ENCODE assay signal across 11 cellular contexts in the genomic region with DNA sequence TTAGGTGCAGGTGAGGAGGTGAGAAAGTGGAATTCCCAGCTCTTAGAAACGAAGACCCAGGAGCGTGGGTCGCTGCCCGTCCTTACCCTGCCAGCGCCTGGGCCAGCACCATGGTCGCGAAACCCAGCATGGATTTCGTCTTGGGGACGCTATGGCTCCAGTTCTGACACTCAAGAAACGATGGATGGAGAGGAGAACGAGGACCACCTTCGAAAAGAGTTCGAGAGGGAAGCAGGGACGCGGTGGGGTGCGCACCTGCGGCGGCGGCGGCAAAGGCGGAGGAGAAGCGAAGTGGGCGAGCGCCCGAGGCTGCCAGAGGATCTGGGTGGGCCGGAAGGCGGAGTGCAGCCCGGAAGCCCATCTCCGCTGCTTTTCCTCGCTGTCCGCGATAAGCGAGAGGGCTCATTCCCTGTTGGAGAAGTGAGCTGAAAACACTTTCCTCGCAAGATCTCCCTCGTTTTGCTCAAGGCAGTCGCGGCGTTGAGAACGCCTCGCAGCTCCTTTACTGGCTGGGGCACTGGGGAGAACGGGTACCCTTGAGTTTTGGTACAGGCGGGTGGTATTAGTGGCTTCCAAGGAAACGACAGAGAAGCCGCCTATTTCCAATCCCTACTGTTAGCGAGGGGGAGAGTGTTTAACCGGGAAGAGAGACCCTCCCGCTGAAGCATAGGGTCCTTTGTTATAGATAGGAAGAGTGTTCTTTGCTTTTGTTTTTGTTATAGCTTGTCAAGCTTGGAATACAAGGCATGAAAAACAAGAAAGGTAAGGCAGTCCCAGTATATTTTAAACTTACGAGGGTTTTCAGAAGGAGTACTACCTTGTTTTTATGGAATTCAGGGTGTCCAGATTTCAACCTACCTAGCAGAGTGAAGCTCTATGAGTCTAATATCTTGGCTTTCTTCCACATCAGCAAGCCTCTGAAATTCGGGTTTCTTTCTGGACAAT.
A peak's percentile ranks its signal among the peaks of the same experiment; 100 is the strongest.
DNase-seq lines count a peak whose midpoint lies in the region; ATAC-seq, FAIRE-seq and TF ChIP-seq lines count a peak whose summit lies in the region.
"Had no signal": no experiment of that assay in that cellular context is flagged by ENCODE, and none has a peak within 500 bp of the region (broad histone marks: within the 10 kb centered on the region; RNA-seq: fewer than 3 reads in every experiment).

No MANE protein-coding gene starts in this region.

- intact Hi-C loops in HepG2 (cut with micrococcal nuclease; ENCODE audit: unreplicated experiment), result no loop called here
- intact Hi-C loops in right lobe of liver (cut with DNase I), result no loop called here
- intact Hi-C loops in left lung (cut with DNase I), result no loop called here

- H2AFZ ChIP-seq in HepG2 (ENCODE audit: low read length) (no peak overlapping the region), astrocyte (ENCODE audit: low read depth, low read length) (peak overlapping the region; percentile 59)

- TF ChIP-seq EP300 in HepG2 (IDR thresholded peaks at IDR 0.05; ENCODE audit: low read depth in 2 of 2, low read length in 2 of 2) (no peak), HepG2 (CRISPR knock-in tag; IDR thresholded peaks at IDR 0.05; ENCODE audit: borderline replicate concordance) (no peak)

- WGBS in HepG2 (ENCODE audit: low lambda C conversion rate), result 19% methylated on average over 43 of the region's 49 CpGs
- WGBS in right lobe of liver (ENCODE audit: insufficient coverage, low coverage, low lambda C conversion rate, missing lambda C conversion rate), result 5% methylated on average over 39 of the region's 49 CpGs

- H3K4me2 ChIP-seq in HepG2 (ENCODE audit: low read depth, low read length) (peak overlapping the region; percentile 73), astrocyte (ENCODE audit: low read length) (peak overlapping the region; percentile 81)

- FAIRE-seq in HepG2 (lab: Jason Lieb, UNC) (no peak), astrocyte (lab: Jason Lieb, UNC) (no peak)

- H3K27ac ChIP-seq in HepG2 (ENCODE audit: extremely low read length, insufficient read depth, low read length) (no peak overlapping the region), right lobe of liver (no peak overlapping the region), astrocyte (ENCODE audit: low read depth, low read length) (no peak overlapping the region), left lung (no peak overlapping the region)
- H3K27ac ChIP-seq: ascending aorta had no signal

- no peak for TF ChIP-seq RAD21 in HepG2 (CRISPR knock-in tag; IDR thresholded peaks at IDR 0.05)

- no peak for TF ChIP-seq POLR2A in HepG2 (IDR thresholded peaks at IDR 0.05; ENCODE audit: insufficient read depth in 1 of 2, low read depth in 2 of 2, low read length in 2 of 2)
- TF ChIP-seq POLR2A in right lobe of liver (IDR thresholded peaks at IDR 0.05), result no peak

- peaks cover 8% of the 10 kb centered on the region for H3K4me1 Mint-ChIP-seq in astrocyte (ENCODE audit: low read depth, unreplicated experiment)

- H3K9me3 Mint-ChIP-seq in astrocyte (ENCODE audit: unreplicated experiment), result peaks cover 15% of the 10 kb centered on the region

- H3K79me2 ChIP-seq in HepG2 (ENCODE audit: insufficient read depth, low read length) (no peaks in the 10 kb centered on the region), astrocyte (ENCODE audit: insufficient read depth, low read length) (no peaks in the 10 kb centered on the region)

- BruUV-seq in HepG2 (replicated peaks; lab: Mats Ljungman, UMichigan), result no TSS peak

- peak overlapping the region; percentile 48 to 63 (median 52); a peak in 5 of 6 replicates for H3K4me3 ChIP-seq in HepG2 (replicated peaks in 1 of 3; ENCODE audit: insufficient read depth in 1 of 3, low read depth in 2 of 3, low read length in 3 of 3)
- H3K4me3 ChIP-seq in right lobe of liver, result no peak overlapping the region
- H3K4me3 ChIP-seq in astrocyte (ENCODE audit: insufficient read depth, low read depth, low read length), result peak overlapping the region; percentile 43
- no peak overlapping the region for H3K4me3 ChIP-seq in left lung
- H3K4me3 ChIP-seq: ascending aorta had no signal

- H3K9me3 ChIP-seq in HepG2 (ENCODE audit: low read length) (no peaks in the 10 kb centered on the region), right lobe of liver (no peaks in the 10 kb centered on the region), astrocyte (ENCODE audit: insufficient read depth, low read depth, low read length) (no peaks in the 10 kb centered on the region), left lung (no peaks in the 10 kb centered on the region)
- H3K9me3 ChIP-seq: ascending aorta had no signal

- H3K36me3 Mint-ChIP-seq in astrocyte (ENCODE audit: low read depth, unreplicated experiment), result peaks cover 2% of the 10 kb centered on the region

- H4K20me1 ChIP-seq in HepG2 (ENCODE audit: insufficient read depth, low read length) (no peaks in the 10 kb centered on the region), astrocyte (ENCODE audit: insufficient read depth, low read length) (no peaks in the 10 kb centered on the region)

- H3K4me1 ChIP-seq in HepG2 (ENCODE audit: insufficient read depth, low read length), result peaks cover 77% of the 10 kb centered on the region
- H3K4me1 ChIP-seq in right lobe of liver, result no peaks in the 10 kb centered on the region
- peaks cover 6% of the 10 kb centered on the region for H3K4me1 ChIP-seq in astrocyte (ENCODE audit: insufficient read depth, low read length)
- no peaks in the 10 kb centered on the region for H3K4me1 ChIP-seq in left lung
- H3K4me1 ChIP-seq: ascending aorta had no signal

- no peak for DNase-seq in HepG2 (ENCODE audit: low spot score)
- no peak for DNase-seq in right lobe of liver
- DNase-seq in astrocyte (ENCODE audit: low read depth), result no peak
- DNase-seq in islet precursor cell, result peak; percentile 64
- DNase-seq in left lung, result no peak
- DNase-seq in AG08395 (ENCODE audit: low spot score), result no peak
- DNase-seq: NCI-H2171; stimulated activated CD4-positive, alpha-beta T cell treated with anti-CD3 and anti-CD28 coated beads, Interleukin-1b, Interleukin-23, amount 100 ng/mL, for 48 hours had no signal

- H3K36me3 ChIP-seq in HepG2 (replicated peaks in 1 of 2; ENCODE audit: control insufficient read depth in 1 of 2, insufficient read depth in 2 of 2, low read length in 2 of 2) (no peaks in the 10 kb centered on the region), right lobe of liver (no peaks in the 10 kb centered on the region), astrocyte (ENCODE audit: insufficient read depth, low read length) (no peaks in the 10 kb centered on the region), left lung (no peaks in the 10 kb centered on the region)
- H3K36me3 ChIP-seq: ascending aorta had no signal

- no peak overlapping the region for H3K27ac Mint-ChIP-seq in astrocyte (ENCODE audit: unreplicated experiment)

- H3K27me3 Mint-ChIP-seq in astrocyte (ENCODE audit: low read depth, unreplicated experiment), result peaks cover 94% of the 10 kb centered on the region

- in situ Hi-C loops in HepG2 (cut with HindIII; ENCODE audit: extremely low pct_ligation_motif_present, low pct_unique_long_range_greater_than_20kb), result no loop called here

- ATAC-seq in HepG2 (no peak), right lobe of liver (no peak), GM21367 (IDR thresholded peaks at IDR 0.05; ENCODE audit: unreplicated experiment) (no peak), left lung (no peak), GM21576 (IDR thresholded peaks at IDR 0.05; ENCODE audit: unreplicated experiment) (no peak)

- no peak for TF ChIP-seq CTCF in HepG2 (CRISPR knock-in tag; IDR thresholded peaks at IDR 0.05)
- no peak for TF ChIP-seq CTCF in right lobe of liver (IDR thresholded peaks at IDR 0.05)
- no peak for TF ChIP-seq CTCF in astrocyte (IDR thresholded peaks at IDR 0.05; ENCODE audit: insufficient read depth, low read depth, low read length)
- no peak for TF ChIP-seq CTCF in left lung (IDR thresholded peaks at IDR 0.05)

- CTCF ChIA-PET in HepG2 (lab: Yijun Ruan, JAX; ENCODE audit: low intra/inter-chr PET ratio, low total read pairs), result no interaction called here

- H3K9ac ChIP-seq in HepG2 (ENCODE audit: insufficient read depth, low read depth, low read length) (no peak overlapping the region), astrocyte (ENCODE audit: low read length) (no peak overlapping the region)

- H3K27me3 ChIP-seq in HepG2 (ENCODE audit: control insufficient read depth in 1 of 2, insufficient read depth in 2 of 2, low read length in 2 of 2) (peaks cover 13 to 57% of the 10 kb centered on the region in 2 experiments), right lobe of liver (peaks cover 9 to 47% of the 10 kb centered on the region in 2 donors), astrocyte (ENCODE audit: insufficient read depth, low read length) (peaks cover 69% of the 10 kb centered on the region), left lung (peaks cover 82 to 100% of the 10 kb centered on the region in 2 donors)

- POLR2A ChIA-PET in HepG2 (lab: Yijun Ruan, JAX), result no interaction called here

- H3K4me3 Mint-ChIP-seq in astrocyte (ENCODE audit: unreplicated experiment), result peak overlapping the region; percentile 79

TF ChIP-seq in HepG2, 621 proteins besides CTCF, POLR2A, EP300 and RAD21 (continues in another document):
- TF ChIP-seq NRL (CRISPR knock-in tag; IDR thresholded peaks at IDR 0.05; ENCODE audit: borderline replicate concordance), result no peak
- TF ChIP-seq FLYWCH1 (CRISPR knock-in tag; IDR thresholded peaks at IDR 0.05), result no peak
- TF ChIP-seq, protein P1, sequence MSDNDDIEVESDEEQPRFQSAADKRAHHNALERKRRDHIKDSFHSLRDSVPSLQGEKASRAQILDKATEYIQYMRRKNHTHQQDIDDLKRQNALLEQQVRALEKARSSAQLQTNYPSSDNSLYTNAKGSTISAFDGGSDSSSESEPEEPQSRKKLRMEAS (IDR thresholded peaks at IDR 0.05), result peak; percentile 21; the same call in 1 of the 2 replicates
- TF ChIP-seq KLF11 (CRISPR knock-in tag; IDR thresholded peaks at IDR 0.05), result no peak
- TF ChIP-seq, protein P2, sequence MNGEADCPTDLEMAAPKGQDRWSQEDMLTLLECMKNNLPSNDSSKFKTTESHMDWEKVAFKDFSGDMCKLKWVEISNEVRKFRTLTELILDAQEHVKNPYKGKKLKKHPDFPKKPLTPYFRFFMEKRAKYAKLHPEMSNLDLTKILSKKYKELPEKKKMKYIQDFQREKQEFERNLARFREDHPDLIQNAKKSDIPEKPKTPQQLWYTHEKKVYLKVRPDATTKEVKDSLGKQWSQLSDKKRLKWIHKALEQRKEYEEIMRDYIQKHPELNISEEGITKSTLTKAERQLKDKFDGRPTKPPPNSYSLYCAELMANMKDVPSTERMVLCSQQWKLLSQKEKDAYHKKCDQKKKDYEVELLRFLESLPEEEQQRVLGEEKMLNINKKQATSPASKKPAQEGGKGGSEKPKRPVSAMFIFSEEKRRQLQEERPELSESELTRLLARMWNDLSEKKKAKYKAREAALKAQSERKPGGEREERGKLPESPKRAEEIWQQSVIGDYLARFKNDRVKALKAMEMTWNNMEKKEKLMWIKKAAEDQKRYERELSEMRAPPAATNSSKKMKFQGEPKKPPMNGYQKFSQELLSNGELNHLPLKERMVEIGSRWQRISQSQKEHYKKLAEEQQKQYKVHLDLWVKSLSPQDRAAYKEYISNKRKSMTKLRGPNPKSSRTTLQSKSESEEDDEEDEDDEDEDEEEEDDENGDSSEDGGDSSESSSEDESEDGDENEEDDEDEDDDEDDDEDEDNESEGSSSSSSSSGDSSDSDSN (CRISPR knock-in tag; IDR thresholded peaks at IDR 0.05), result peak; percentile 22; the same call in 1 of the 2 replicates
- 0 out of 2 replicates have a peak, but pooled peaks have one; percentile 22 for TF ChIP-seq ZNF768 (CRISPR knock-in tag; IDR thresholded peaks at IDR 0.05)

Comparison
In these comparisons a context has a peak if more than half of its experiments do, and no peak if none do; other contexts are left out.
1. H3K4me3 ChIP-seq: peak in HepG2 (3 of 3) and astrocyte (single experiment); none in right lobe of liver (0 of 3) and left lung (0 of 2).